ENCODE assay signal across 1 cellular context in genomic region chr21:29096619-29097018, GRCh38.
TF ChIP-seq lines count a peak whose summit lies in the region.

No MANE protein-coding gene starts in this region.

TF ChIP-seq in IMR-90, 13 proteins besides CTCF, POLR2A, EP300 and RAD21 (continued from another document):
- no peak for TF ChIP-seq USF2 (IDR thresholded peaks at IDR 0.05; ENCODE audit: low read depth, low read length)
- TF ChIP-seq SMC3 (IDR thresholded peaks at IDR 0.05; ENCODE audit: low read depth, low read length) = no peak
TF ChIP-seq in IMR-90: peak in this region for 0.
